Comparison of ENCODE assay signal across 8 cellular contexts in genomic region chr11:57644748-57645715, GRCh38. TPM values are rescaled to one million over a fixed set of nuclear protein-coding genes. Genes with fewer than 3 reads are reported as not detected.
DNase-seq lines count a peak whose midpoint lies in the region; ATAC-seq and FAIRE-seq lines count a peak whose summit lies in the region.

No MANE protein-coding gene starts in this region.

- peaks cover 37% of the 10 kb centered on the region for H3K27me3 ChIP-seq in CD4-positive, alpha-beta memory T cell (ENCODE audit: insufficient read depth, low read length)

- peaks cover 31 to 50% of the 10 kb centered on the region in 2 donors for H3K27me3 Mint-ChIP-seq in CD4-positive, alpha-beta memory T cell

- intact Hi-C loops in CD4-positive, alpha-beta memory T cell (cut with micrococcal nuclease), result loop anchor here (1.0 to 10.0 kb wide), 4 partner anchors 148 to 880 kb away; no protein-coding TSS in a partner anchor

- DNase-seq in CD4-positive, alpha-beta memory T cell, result peak; percentile 82 to 89 (median 86)
- DNase-seq in HuH-7.5 (ENCODE audit: low spot score), result peak; percentile 99
- DNase-seq in SHP77 (lab: John Stamatoyannopoulos, UW), result peak; percentile 43
- peak; percentile 70 for DNase-seq in activated effector memory CD4-positive, alpha-beta T cell treated with Interleukin-2 at 50 U/mL for 16 hours
- DNase-seq in globus pallidus (ENCODE audit: low spot score), result peak; percentile 74
- DNase-seq in pons (ENCODE audit: low spot score), result peak; percentile 80
- DNase-seq in urothelium cell line (ENCODE audit: low spot score), result peak; percentile 73

- peak; percentile 44 for FAIRE-seq in urothelium cell line (lab: Jason Lieb, UNC)

- H3K4me3 Mint-ChIP-seq in CD4-positive, alpha-beta memory T cell, result peak overlapping the region in 1 of 8 donors; percentile 67

- POLR2A ChIA-PET in CD4-positive, alpha-beta memory T cell (lab: Charles Lee; ENCODE audit: partially characterized antibody), result interaction anchor here (0.6 to 1.9 kb wide), 7 partner anchors 12 to 882 kb away, joined by 3 to 6 read pairs (median 4); partner anchors contain the start of genes UBE2L6 and ZDHHC5

- H3K9me3 ChIP-seq in CD4-positive, alpha-beta memory T cell (ENCODE audit: control insufficient read depth in 1 of 2, low read length in 2 of 2), result no peaks in the 10 kb centered on the region

- H3K27ac ChIP-seq in CD4-positive, alpha-beta memory T cell (ENCODE audit: low read depth, low read length), result no peak overlapping the region

- no peaks in the 10 kb centered on the region for H3K36me3 ChIP-seq in CD4-positive, alpha-beta memory T cell (ENCODE audit: insufficient read depth, low read length)

- H3K4me1 ChIP-seq in CD4-positive, alpha-beta memory T cell (ENCODE audit: insufficient read depth, low read length), result peaks cover 17% of the 10 kb centered on the region

- peak; percentile 46 for ATAC-seq in GM19438 (IDR thresholded peaks at IDR 0.05; ENCODE audit: low read depth, unreplicated experiment)

- H3K4me1 Mint-ChIP-seq in CD4-positive, alpha-beta memory T cell, result peaks cover 19 to 38% (median 28%) of the 10 kb centered on the region in 4 donors

- no peaks in the 10 kb centered on the region for H3K9me3 Mint-ChIP-seq in CD4-positive, alpha-beta memory T cell

- peaks cover 0 to 2% of the 10 kb centered on the region in 2 donors for H3K36me3 Mint-ChIP-seq in CD4-positive, alpha-beta memory T cell

- H3K27ac Mint-ChIP-seq in CD4-positive, alpha-beta memory T cell, result peak overlapping the region in 2 of 7 donors; percentile 62 to 69

- no peak overlapping the region for H3K4me3 ChIP-seq in CD4-positive, alpha-beta memory T cell (ENCODE audit: low read length in 2 of 2)

- CTCF ChIA-PET in CD4-positive, alpha-beta memory T cell (lab: Charles Lee; ENCODE audit: partially characterized antibody), result interaction anchor here (0.7 to 8.0 kb wide), 46 partner anchors 7 to 1005 kb away, joined by 3 to 181 read pairs (median 4); partner anchors contain the start of genes SLC43A1 and UBE2L6

RNA-seq across cellular contexts. Expression of gene YPEL4, which starts 4.7 kb away (rescaled TPM):
- total RNA-seq in CD4-positive, alpha-beta memory T cell, result 10 to 100 TPM; 11.8 to 12.6 TPM
- polyA plus RNA-seq in CD4-positive, alpha-beta memory T cell, result under 1 TPM in 1 of 2 donors, not detected in 1; 0.23 TPM

RNA-seq across cellular contexts. Expression of gene CLP1, which starts 12.5 kb away (rescaled TPM):
- total RNA-seq in CD4-positive, alpha-beta memory T cell, result 10 to 100 TPM; 14.1 to 16.0 TPM
- polyA plus RNA-seq in CD4-positive, alpha-beta memory T cell, result 10 to 100 TPM in 1 of 2 donors, 1 to 10 TPM in 1; 9.6 to 22.5 TPM

RNA-seq across cellular contexts. Expression of gene ZDHHC5, which starts 22.9 kb away (rescaled TPM):
- total RNA-seq in CD4-positive, alpha-beta memory T cell, result 10 to 100 TPM; 73.2 to 75.8 TPM
- 10 to 100 TPM; 30.4 to 44.6 TPM for polyA plus RNA-seq in CD4-positive, alpha-beta memory T cell

RNA-seq across cellular contexts. Expression of gene SERPING1, which starts 47.5 kb away (rescaled TPM):
- total RNA-seq in CD4-positive, alpha-beta memory T cell, result not detected
- polyA plus RNA-seq in CD4-positive, alpha-beta memory T cell, result not detected

Comparison
In these comparisons a context has a peak if more than half of its experiments do, and no peak if none do; other contexts are left out.
1. DNase-seq: peak in every context shown above with its lines; median percentile 99 in HuH-7.5; 86 in CD4-positive, alpha-beta memory T cell; 80 in pons; 74 in globus pallidus; 73 in urothelium cell line; 70 in activated effector memory CD4-positive, alpha-beta T cell treated with Interleukin-2 at 50 U/mL for 16 hours; 43 in SHP77.